ENCODE assay signal across 1 cellular context in the genomic region with DNA sequence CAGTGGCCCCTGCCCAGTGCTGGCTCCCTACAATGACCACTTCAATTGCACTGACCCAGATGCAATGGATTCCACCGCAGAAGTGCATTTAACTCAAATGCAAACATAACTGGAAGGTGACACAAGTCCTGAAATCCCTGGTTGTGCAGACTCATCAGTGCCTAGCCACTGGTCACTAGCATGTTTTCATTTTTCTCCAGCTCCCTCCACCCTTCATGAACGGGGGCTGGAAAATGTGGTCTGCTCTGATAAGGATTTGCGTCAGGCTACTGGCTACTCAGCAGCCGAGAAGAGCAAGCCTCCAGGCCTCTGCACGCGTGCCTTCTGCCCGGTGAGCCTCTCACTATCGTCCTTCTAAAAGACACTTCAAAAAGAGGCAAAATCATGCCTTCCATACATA.
TF ChIP-seq lines count a peak whose summit lies in the region.

No MANE protein-coding gene starts in this region.

TF ChIP-seq in K562, 482 proteins besides CTCF, POLR2A, EP300 and RAD21 (continued from another document and continues in another):
- TF ChIP-seq ZNF592 (IDR thresholded peaks at IDR 0.05), result peak; percentile 89; the same call in 1 of the 2 replicates
- peak in 1 of 2 experiments; percentile 95; a peak in 3 of 4 replicates for TF ChIP-seq RCOR1 (IDR thresholded peaks at IDR 0.05; ENCODE audit: borderline replicate concordance in 1 of 2, low read depth in 2 of 2, low read length in 2 of 2)
- peak; percentile 88 for TF ChIP-seq HDAC2 (IDR thresholded peaks at IDR 0.05)
- TF ChIP-seq ESRRA (IDR thresholded peaks at IDR 0.05; ENCODE audit: borderline replicate concordance, low read depth), result peak; percentile 68; the same call in 1 of the 2 replicates
- TF ChIP-seq NR1H2 (CRISPR knock-in tag; IDR thresholded peaks at IDR 0.05), result no peak
- no peak for TF ChIP-seq POLR2B (IDR thresholded peaks at IDR 0.05; ENCODE audit: low read depth, partially characterized antibody)
- peak; percentile 99 for TF ChIP-seq SMARCA4 (IDR thresholded peaks at IDR 0.05)
- TF ChIP-seq RBFOX2 (IDR thresholded peaks at IDR 0.05; ENCODE audit: low read depth, low read length), result peak; percentile 42
- TF ChIP-seq BCOR (IDR thresholded peaks at IDR 0.05), result peak; percentile 54
- peak; percentile 42 to 88; a peak in 3 of 4 replicates for TF ChIP-seq TBL1XR1 (IDR thresholded peaks at IDR 0.05; ENCODE audit: low read length in 2 of 2)
- TF ChIP-seq ZNF76 (CRISPR knock-in tag; IDR thresholded peaks at IDR 0.05; ENCODE audit: borderline replicate concordance), result no peak
- TF ChIP-seq TCF3 (CRISPR knock-in tag; IDR thresholded peaks at IDR 0.05), result peak; percentile 99
- TF ChIP-seq ZNF584 (CRISPR knock-in tag; IDR thresholded peaks at IDR 0.05; ENCODE audit: low read depth), result no peak
- peak; percentile 97 for TF ChIP-seq TAL1 (IDR thresholded peaks at IDR 0.05)
- TF ChIP-seq, protein P1, sequence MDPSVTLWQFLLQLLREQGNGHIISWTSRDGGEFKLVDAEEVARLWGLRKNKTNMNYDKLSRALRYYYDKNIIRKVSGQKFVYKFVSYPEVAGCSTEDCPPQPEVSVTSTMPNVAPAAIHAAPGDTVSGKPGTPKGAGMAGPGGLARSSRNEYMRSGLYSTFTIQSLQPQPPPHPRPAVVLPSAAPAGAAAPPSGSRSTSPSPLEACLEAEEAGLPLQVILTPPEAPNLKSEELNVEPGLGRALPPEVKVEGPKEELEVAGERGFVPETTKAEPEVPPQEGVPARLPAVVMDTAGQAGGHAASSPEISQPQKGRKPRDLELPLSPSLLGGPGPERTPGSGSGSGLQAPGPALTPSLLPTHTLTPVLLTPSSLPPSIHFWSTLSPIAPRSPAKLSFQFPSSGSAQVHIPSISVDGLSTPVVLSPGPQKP (CRISPR knock-in tag; IDR thresholded peaks at IDR 0.05), result no peak
- TF ChIP-seq, protein P2, sequence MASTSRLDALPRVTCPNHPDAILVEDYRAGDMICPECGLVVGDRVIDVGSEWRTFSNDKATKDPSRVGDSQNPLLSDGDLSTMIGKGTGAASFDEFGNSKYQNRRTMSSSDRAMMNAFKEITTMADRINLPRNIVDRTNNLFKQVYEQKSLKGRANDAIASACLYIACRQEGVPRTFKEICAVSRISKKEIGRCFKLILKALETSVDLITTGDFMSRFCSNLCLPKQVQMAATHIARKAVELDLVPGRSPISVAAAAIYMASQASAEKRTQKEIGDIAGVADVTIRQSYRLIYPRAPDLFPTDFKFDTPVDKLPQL (IDR thresholded peaks at IDR 0.05; ENCODE audit: extremely low read depth, insufficient read length), result peak; percentile 39
- peak; percentile 92 to 97 for TF ChIP-seq MAZ (CRISPR knock-in tag; conservative IDR thresholded peaks at IDR 0.05 in 1 of 2, IDR thresholded peaks at IDR 0.05 in 1 of 2)
- peak; percentile 78 for TF ChIP-seq MGA (IDR thresholded peaks at IDR 0.05)
- peak; percentile 99 for TF ChIP-seq DPF2 (IDR thresholded peaks at IDR 0.05)
- TF ChIP-seq BCL6 (CRISPR knock-in tag; IDR thresholded peaks at IDR 0.05), result no peak
- TF ChIP-seq PTTG1 (tag; IDR thresholded peaks at IDR 0.05; ENCODE audit: low read depth), result no peak
- TF ChIP-seq KAT8 (IDR thresholded peaks at IDR 0.05; ENCODE audit: low read depth), result no peak
- TF ChIP-seq ZNF408 (CRISPR knock-in tag; IDR thresholded peaks at IDR 0.05; ENCODE audit: low read depth), result no peak
- TF ChIP-seq GATAD2A (IDR thresholded peaks at IDR 0.05), result peak; percentile 75; the same call in 1 of the 2 replicates
- TF ChIP-seq, protein P3, sequence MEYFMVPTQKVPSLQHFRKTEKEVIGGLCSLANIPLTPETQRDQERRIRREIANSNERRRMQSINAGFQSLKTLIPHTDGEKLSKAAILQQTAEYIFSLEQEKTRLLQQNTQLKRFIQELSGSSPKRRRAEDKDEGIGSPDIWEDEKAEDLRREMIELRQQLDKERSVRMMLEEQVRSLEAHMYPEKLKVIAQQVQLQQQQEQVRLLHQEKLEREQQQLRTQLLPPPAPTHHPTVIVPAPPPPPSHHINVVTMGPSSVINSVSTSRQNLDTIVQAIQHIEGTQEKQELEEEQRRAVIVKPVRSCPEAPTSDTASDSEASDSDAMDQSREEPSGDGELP (CRISPR knock-in tag; IDR thresholded peaks at IDR 0.05; ENCODE audit: borderline replicate concordance), result peak; percentile 79
- no peak for TF ChIP-seq ZNF512 (tag; IDR thresholded peaks at IDR 0.05)
- TF ChIP-seq HDAC1 (IDR thresholded peaks at IDR 0.05), result peak in 1 of 2 experiments; percentile 83; a peak in 2 of 4 replicates
- TF ChIP-seq HCFC1 (IDR thresholded peaks at IDR 0.05; ENCODE audit: low read depth, low read length), result no peak
- TF ChIP-seq PRDM10 (IDR thresholded peaks at IDR 0.05; ENCODE audit: partially characterized antibody), result peak; percentile 55
- no peak for TF ChIP-seq IFI16 (CRISPR knock-in tag; IDR thresholded peaks at IDR 0.05)
- TF ChIP-seq SRF (CRISPR knock-in tag; IDR thresholded peaks at IDR 0.05), result peak in 1 of 2 experiments; percentile 72; a peak in 1 of 4 replicates
- TF ChIP-seq TFAM (CRISPR knock-in tag; conservative IDR thresholded peaks at IDR 0.05), result no peak
